15 cellular contexts compared by ENCODE assay signal in the genomic region with DNA sequence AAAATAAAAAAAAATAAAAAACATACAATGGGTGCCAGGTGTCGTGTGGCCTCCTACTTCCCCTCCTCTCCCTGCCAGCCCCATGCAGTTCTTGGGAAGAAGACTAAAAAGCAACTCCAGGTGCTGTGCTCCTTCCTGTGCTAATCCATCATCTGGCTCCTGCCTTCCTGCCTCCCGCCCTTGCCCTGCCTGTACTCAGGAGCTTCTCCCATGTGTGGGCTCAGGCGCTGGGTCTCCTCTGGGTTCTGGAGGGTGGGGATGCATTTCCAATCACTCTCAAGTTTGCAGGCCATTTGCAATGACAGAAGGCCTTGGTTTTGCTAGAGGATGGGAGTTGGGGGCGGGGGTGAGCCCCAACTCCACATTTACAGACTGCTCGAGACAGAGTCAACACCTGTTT.
"Had no signal": no experiment of that assay in that cellular context is flagged by ENCODE, and none has a peak within 500 bp of the region (broad histone marks: within the 10 kb centered on the region; RNA-seq: fewer than 3 reads in every experiment).

No MANE protein-coding gene starts in this region.

- H3K4me3 Mint-ChIP-seq: activated T-cell treated with anti-CD3 and anti-CD28 coated beads, Interleukin-2, amount 50 U/mL, for 72 hours; endodermal cell; immature natural killer cell; mesothelial cell of epicardium; WTC11 had no signal

- H3K4me1 Mint-ChIP-seq: immature natural killer cell had no signal

- DNase-seq: activated CD4-positive, alpha-beta T cell treated with anti-CD3 and anti-CD28 coated beads for 4 hours; activated CD8-positive, alpha-beta memory T cell treated with anti-CD3 and anti-CD28 coated beads, Interleukin-2, amount 50 U/mL, for 48 hours; activated gamma-delta T cell; activated T-cell treated with anti-CD3 and anti-CD28 coated beads, Interleukin-2, amount 50 U/mL, for 72 hours; dorsolateral prefrontal cortex; endodermal cell; immature natural killer cell; pancreas; sigmoid colon; stimulated activated CD4-positive, alpha-beta T cell treated with anti-CD3 and anti-CD28 coated beads, Interleukin-1b, Interleukin-23, amount 100 ng/mL, for 48 hours; stomach had no signal

- H3K36me3 Mint-ChIP-seq: activated naive CD4-positive, alpha-beta T cell treated with anti-CD3 and anti-CD28 coated beads, Interleukin-2, amount 50 U/mL, for 72 hours; immature natural killer cell; mesothelial cell of epicardium; WTC11 had no signal

- H3K9me3 Mint-ChIP-seq: activated naive CD4-positive, alpha-beta T cell treated with anti-CD3 and anti-CD28 coated beads, Interleukin-2, amount 50 U/mL, for 72 hours; activated T-cell treated with anti-CD3 and anti-CD28 coated beads, Interleukin-2, amount 50 U/mL, for 72 hours; endodermal cell; immature natural killer cell; mesothelial cell of epicardium; WTC11 had no signal

- ATAC-seq: activated naive CD4-positive, alpha-beta T cell treated with anti-CD3 and anti-CD28 coated beads, Interleukin-2, amount 50 U/mL, for 72 hours; activated T-cell treated with anti-CD3 and anti-CD28 coated beads, Interleukin-2, amount 50 U/mL, for 72 hours; heart left ventricle; pancreas; WTC11 had no signal

- H3K27ac Mint-ChIP-seq: activated T-cell treated with anti-CD3 and anti-CD28 coated beads, Interleukin-2, amount 50 U/mL, for 72 hours; endodermal cell; immature natural killer cell; mesothelial cell of epicardium; WTC11 had no signal
